Comparison of ENCODE assay signal across 8 cellular contexts in genomic region chr10:62815373-62816111, GRCh38. TPM values are rescaled to one million over a fixed set of nuclear protein-coding genes. Genes with fewer than 3 reads are reported as not detected.
DNase-seq lines count a peak whose midpoint lies in the region; ATAC-seq and TF ChIP-seq lines count a peak whose summit lies in the region.

No MANE protein-coding gene starts in this region.

- no peak for ATAC-seq in memory B cell (ENCODE audit: low read depth)

- H3K4me3 Mint-ChIP-seq in Calu3 (ENCODE audit: low read depth, unreplicated experiment): peak overlapping the region; percentile 81
- H3K4me3 Mint-ChIP-seq in memory B cell: peak overlapping the region; percentile 91

- H3K9me3 ChIP-seq in SJSA1 (replicated peaks): peaks cover 4% of the 10 kb centered on the region; the same call in 1 of the 2 replicates
- no peaks in the 10 kb centered on the region for H3K9me3 ChIP-seq in testis

- H3K27ac ChIP-seq in SJSA1: no peak overlapping the region
- peak overlapping the region in 1 of 2 donors; percentile 93 for H3K27ac ChIP-seq in coronary artery
- H3K27ac ChIP-seq in testis: peak overlapping the region in 1 of 2 donors; percentile 89

- H3K27ac Mint-ChIP-seq in Calu3 (ENCODE audit: unreplicated experiment) (peak overlapping the region; percentile 56), memory B cell (peak overlapping the region; percentile 89)

- H3K4me3 ChIP-seq in SJSA1: peak overlapping the region; percentile 71
- H3K4me3 ChIP-seq in coronary artery: peak overlapping the region; percentile 92
- peak overlapping the region; percentile 77 to 91 for H3K4me3 ChIP-seq in testis

- H3K9me3 Mint-ChIP-seq in Calu3 (ENCODE audit: low read depth, unreplicated experiment) (no peaks in the 10 kb centered on the region), memory B cell (no peaks in the 10 kb centered on the region)

- DNase-seq in Calu3: peak; percentile 20
- DNase-seq in SJSA1 (ENCODE audit: low read depth in 1 of 2, low spot score in 2 of 2): peak in 1 of 2 experiments; percentile 41
- DNase-seq in coronary artery (ENCODE audit: low spot score): no peak
- DNase-seq in memory B cell (ENCODE audit: low spot score in 2 of 2): peak; percentile 26 to 55
- no peak for DNase-seq in testis
- DNase-seq in NCI-H226: no peak
- DNase-seq in NCI-H2081 treated with DMSO at 0.1 percent for 48 hours (lab: John Stamatoyannopoulos, UW): no peak
- DNase-seq in GM20000 (ENCODE audit: low spot score): no peak

- no peaks in the 10 kb centered on the region for H3K36me3 ChIP-seq in SJSA1
- H3K36me3 ChIP-seq in testis (ENCODE audit: low read depth, missing control alignments): no peaks in the 10 kb centered on the region

- H3K4me1 ChIP-seq in SJSA1 (replicated peaks) (peaks cover 32% of the 10 kb centered on the region), testis (peaks cover 8% of the 10 kb centered on the region)

- no peak for TF ChIP-seq POLR2A in testis (IDR thresholded peaks at IDR 0.05)

- intact Hi-C loops in Calu3 (cut with micrococcal nuclease; ENCODE audit: unreplicated experiment): loop anchor here (5.0 to 10.0 kb wide), 5 partner anchors 223 to 561 kb away; no protein-coding TSS in a partner anchor
- intact Hi-C loops in testis (cut with DNase I; ENCODE audit: low total_unique reads): loop anchor here (10.0 kb wide), 1 partner anchor 319 kb away; the partner anchor contains the start of gene NRBF2

- H3K27me3 ChIP-seq in SJSA1 (replicated peaks) (peaks cover 40% of the 10 kb centered on the region), testis (no peaks in the 10 kb centered on the region)

- TSS peak; percentile 93 for BruUV-seq in Calu3 (replicated peaks; lab: Mats Ljungman, UMichigan)

- CTCF ChIA-PET in Calu3 (lab: Charles Lee): interaction anchor here (1.1 to 4.4 kb wide), 9 partner anchors 9 to 550 kb away, joined by 3 to 54 read pairs (median 5); partner anchors contain the start of gene ADO

- peaks cover 62% of the 10 kb centered on the region for H3K27me3 Mint-ChIP-seq in Calu3 (ENCODE audit: unreplicated experiment)
- H3K27me3 Mint-ChIP-seq in memory B cell: peaks cover 8% of the 10 kb centered on the region

- H3K36me3 Mint-ChIP-seq in Calu3 (ENCODE audit: insufficient read depth, unreplicated experiment) (peaks cover 27% of the 10 kb centered on the region), memory B cell (peaks cover 3% of the 10 kb centered on the region)

- H3K4me1 Mint-ChIP-seq in Calu3 (ENCODE audit: low read depth, unreplicated experiment) (peaks cover 10% of the 10 kb centered on the region), memory B cell (peaks cover 41% of the 10 kb centered on the region)

- TF ChIP-seq CTCF in Calu3 (IDR thresholded peaks at IDR 0.05; ENCODE audit: unreplicated experiment) (no peak), coronary artery (IDR thresholded peaks at IDR 0.05) (no peak), testis (IDR thresholded peaks at IDR 0.05) (no peak), GM20000 (IDR thresholded peaks at IDR 0.05; ENCODE audit: extremely low read depth, missing control alignments) (no peak)

- WGBS in testis, 2 donors: 0 to 1% methylated on average over 11 to 43 of the region's 61 CpGs

RNA-seq across cellular contexts. Expression of gene EGR2, which starts 0.6 kb away (rescaled TPM):
- 0.68 and 1.1 TPM in 2 replicates for total RNA-seq in Calu3 (2022)
- total RNA-seq in SJSA1 (2014; rRNA removed; shearing (Covaris generic)): not detected in 2 replicates
- total RNA-seq in testis: 1 to 10 TPM; 6.8 TPM
- 8.8 TPM for polyA plus RNA-seq in testis (ENCODE audit: insufficient read depth, low read depth, low replicate concordance)

RNA-seq across cellular contexts. Expression of gene ADO, which starts 11.0 kb away (rescaled TPM):
- total RNA-seq in Calu3 (2022) (32.3 and 35.0 TPM in 2 replicates), testis (10 to 100 TPM; 65.9 to 87.8 TPM)
- 36.9 and 39.5 TPM in 2 replicates for total RNA-seq in SJSA1 (2014; rRNA removed; shearing (Covaris generic))
- 93.9 TPM for polyA plus RNA-seq in testis (ENCODE audit: insufficient read depth, low read depth, low replicate concordance)

Comparison
In these comparisons a context has a peak if more than half of its experiments do, and no peak if none do; other contexts are left out.
1. DNase-seq: peak in Calu3 (single experiment) and memory B cell (2 of 2); none in coronary artery (single experiment), testis (single experiment), NCI-H226 (single experiment), NCI-H2081 treated with DMSO at 0.1 percent for 48 hours (single experiment) and GM20000 (single experiment).
2. Peak in every context shown above with its lines, with median percentiles within 50 percentile points of each other: H3K4me3 ChIP-seq.